1 cellular context compared by ENCODE assay signal in the genomic region with DNA sequence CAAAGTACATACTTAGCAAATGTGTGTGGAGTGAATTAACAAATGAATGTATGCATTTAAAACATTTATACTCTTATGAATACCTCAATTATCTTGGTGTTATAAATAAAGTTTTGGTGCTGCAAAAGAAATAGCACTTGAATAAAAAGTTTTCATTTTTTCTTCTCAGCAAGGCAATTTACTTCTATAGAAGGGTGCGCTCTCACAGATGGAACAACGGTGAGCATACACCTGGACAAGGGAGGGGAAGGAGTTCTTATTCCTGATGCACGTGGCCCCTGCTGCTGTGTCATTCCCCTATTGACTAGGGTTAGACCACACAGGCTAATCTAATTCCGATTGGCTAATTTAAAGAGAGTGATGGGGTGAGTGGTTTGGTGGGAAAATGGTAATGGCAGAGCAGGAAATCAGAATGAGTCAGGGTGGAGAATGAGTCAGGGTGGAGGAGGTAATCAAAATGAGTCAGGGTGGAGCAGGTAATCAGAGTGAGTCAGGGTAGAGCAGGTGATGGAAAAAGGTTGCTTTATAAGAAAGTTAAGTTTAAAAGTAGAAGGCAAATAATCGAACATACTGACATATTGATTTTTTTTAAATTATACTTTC.
A peak's percentile ranks its signal among the peaks of the same experiment; 100 is the strongest.
TF ChIP-seq lines count a peak whose summit lies in the region.

No MANE protein-coding gene starts in this region.

TF ChIP-seq in HEK293, 187 proteins besides CTCF, POLR2A, EP300 and RAD21 (continued from another document):
- TF ChIP-seq, protein P1, sequence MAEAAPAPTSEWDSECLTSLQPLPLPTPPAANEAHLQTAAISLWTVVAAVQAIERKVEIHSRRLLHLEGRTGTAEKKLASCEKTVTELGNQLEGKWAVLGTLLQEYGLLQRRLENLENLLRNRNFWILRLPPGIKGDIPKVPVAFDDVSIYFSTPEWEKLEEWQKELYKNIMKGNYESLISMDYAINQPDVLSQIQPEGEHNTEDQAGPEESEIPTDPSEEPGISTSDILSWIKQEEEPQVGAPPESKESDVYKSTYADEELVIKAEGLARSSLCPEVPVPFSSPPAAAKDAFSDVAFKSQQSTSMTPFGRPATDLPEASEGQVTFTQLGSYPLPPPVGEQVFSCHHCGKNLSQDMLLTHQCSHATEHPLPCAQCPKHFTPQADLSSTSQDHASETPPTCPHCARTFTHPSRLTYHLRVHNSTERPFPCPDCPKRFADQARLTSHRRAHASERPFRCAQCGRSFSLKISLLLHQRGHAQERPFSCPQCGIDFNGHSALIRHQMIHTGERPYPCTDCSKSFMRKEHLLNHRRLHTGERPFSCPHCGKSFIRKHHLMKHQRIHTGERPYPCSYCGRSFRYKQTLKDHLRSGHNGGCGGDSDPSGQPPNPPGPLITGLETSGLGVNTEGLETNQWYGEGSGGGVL (tag by site-specific recombination; IDR thresholded peaks at IDR 0.05) = peak; percentile 16; the same call in 1 of the 2 replicates
- TF ChIP-seq, protein P2, sequence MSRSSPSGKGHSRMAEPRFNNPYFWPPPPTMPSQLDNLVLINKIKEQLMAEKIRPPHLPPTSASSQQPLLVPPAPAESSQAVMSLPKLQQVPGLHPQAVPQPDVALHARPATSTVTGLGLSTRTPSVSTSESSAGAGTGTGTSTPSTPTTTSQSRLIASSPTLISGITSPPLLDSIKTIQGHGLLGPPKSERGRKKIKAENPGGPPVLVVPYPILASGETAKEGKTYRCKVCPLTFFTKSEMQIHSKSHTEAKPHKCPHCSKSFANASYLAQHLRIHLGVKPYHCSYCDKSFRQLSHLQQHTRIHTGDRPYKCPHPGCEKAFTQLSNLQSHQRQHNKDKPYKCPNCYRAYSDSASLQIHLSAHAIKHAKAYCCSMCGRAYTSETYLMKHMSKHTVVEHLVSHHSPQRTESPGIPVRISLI (tag by site-specific recombination; IDR thresholded peaks at IDR 0.05) = no peak
- TF ChIP-seq, protein P3, sequence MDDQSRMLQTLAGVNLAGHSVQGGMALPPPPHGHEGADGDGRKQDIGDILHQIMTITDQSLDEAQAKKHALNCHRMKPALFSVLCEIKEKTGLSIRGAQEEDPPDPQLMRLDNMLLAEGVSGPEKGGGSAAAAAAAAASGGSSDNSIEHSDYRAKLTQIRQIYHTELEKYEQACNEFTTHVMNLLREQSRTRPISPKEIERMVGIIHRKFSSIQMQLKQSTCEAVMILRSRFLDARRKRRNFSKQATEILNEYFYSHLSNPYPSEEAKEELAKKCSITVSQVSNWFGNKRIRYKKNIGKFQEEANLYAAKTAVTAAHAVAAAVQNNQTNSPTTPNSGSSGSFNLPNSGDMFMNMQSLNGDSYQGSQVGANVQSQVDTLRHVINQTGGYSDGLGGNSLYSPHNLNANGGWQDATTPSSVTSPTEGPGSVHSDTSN (CRISPR knock-in tag; IDR thresholded peaks at IDR 0.05) = no peak
- TF ChIP-seq, protein P4, sequence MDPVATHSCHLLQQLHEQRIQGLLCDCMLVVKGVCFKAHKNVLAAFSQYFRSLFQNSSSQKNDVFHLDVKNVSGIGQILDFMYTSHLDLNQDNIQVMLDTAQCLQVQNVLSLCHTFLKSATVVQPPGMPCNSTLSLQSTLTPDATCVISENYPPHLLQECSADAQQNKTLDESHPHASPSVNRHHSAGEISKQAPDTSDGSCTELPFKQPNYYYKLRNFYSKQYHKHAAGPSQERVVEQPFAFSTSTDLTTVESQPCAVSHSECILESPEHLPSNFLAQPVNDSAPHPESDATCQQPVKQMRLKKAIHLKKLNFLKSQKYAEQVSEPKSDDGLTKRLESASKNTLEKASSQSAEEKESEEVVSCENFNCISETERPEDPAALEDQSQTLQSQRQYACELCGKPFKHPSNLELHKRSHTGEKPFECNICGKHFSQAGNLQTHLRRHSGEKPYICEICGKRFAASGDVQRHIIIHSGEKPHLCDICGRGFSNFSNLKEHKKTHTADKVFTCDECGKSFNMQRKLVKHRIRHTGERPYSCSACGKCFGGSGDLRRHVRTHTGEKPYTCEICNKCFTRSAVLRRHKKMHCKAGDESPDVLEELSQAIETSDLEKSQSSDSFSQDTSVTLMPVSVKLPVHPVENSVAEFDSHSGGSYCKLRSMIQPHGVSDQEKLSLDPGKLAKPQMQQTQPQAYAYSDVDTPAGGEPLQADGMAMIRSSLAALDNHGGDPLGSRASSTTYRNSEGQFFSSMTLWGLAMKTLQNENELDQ (tag by site-specific recombination; IDR thresholded peaks at IDR 0.05; ENCODE audit: low read depth) = no peak
- no peak for TF ChIP-seq ZBTB17 (tag by site-specific recombination; IDR thresholded peaks at IDR 0.05)
